ENCODE assay signal across 8 cellular contexts in the genomic region with DNA sequence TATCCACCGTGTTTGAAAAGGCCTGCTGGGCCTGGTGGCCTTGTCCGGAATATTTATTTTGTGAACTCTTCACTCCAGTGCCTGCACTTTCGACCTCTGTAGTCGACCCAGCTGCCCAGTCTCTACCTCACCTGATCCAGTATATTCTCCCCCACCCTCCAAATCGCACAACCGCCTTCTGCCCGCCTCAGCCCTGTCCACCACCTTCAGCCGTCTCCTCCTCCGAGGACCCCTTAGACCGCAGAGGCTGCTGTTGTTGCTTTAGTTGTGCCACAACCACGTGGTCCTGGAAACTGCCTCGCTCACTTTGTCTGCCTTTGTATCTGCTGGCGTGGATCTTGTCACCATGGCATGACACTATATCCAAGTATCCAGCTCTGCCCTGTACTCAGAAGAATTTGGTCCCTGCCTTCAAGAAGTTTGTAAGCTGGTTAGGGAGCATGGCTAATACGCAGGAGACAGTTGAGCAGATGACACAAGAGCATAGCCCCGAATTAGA. TPM values are rescaled to one million over a fixed set of nuclear protein-coding genes. Genes with fewer than 3 reads are reported as not detected.
A peak's percentile ranks its signal among the peaks of the same experiment; 100 is the strongest.
DNase-seq lines count a peak whose midpoint lies in the region; ATAC-seq and TF ChIP-seq lines count a peak whose summit lies in the region.

No MANE protein-coding gene starts in this region.

- H3K4me3 ChIP-seq in DOHH2 (ENCODE audit: low read length) = peak overlapping the region; percentile 83
- H3K4me3 ChIP-seq in mammary epithelial cell (replicated peaks in 1 of 3; ENCODE audit: insufficient read depth in 1 of 3, low read depth in 2 of 3, low read length in 3 of 3) = peak overlapping the region; percentile 41 to 75 (median 67)
- peak overlapping the region; percentile 64 for H3K4me3 ChIP-seq in lower lobe of right lung
- peak overlapping the region; percentile 59 to 63 for H3K4me3 ChIP-seq in uterus

- H2AFZ ChIP-seq in mammary epithelial cell (ENCODE audit: low read depth, low read length) = peak overlapping the region; percentile 54

- 28% methylated on average over 15 of the region's 15 CpGs for WGBS in mammary epithelial cell (ENCODE audit: low coverage, missing lambda C conversion rate)

- intact Hi-C loops in mammary epithelial cell (cut with micrococcal nuclease) (loop anchor here (1.0 to 2.0 kb wide), 2 partner anchors 26 to 38 kb away; no protein-coding TSS in a partner anchor), lower lobe of right lung (cut with DNase I) (no loop called here), uterus (cut with DNase I; ENCODE audit: low total_unique reads) (no loop called here)

- H3K9ac ChIP-seq in mammary epithelial cell (ENCODE audit: insufficient read depth, low read length) = peak overlapping the region; percentile 53

- in situ Hi-C loops in mammary epithelial cell (cut with MboI; ENCODE audit: low sequenced_read_pairs in 2 of 2) = no loop called here

- peaks cover 48% of the 10 kb centered on the region for H3K36me3 ChIP-seq in DOHH2 (ENCODE audit: control insufficient read depth, low read length)
- H3K36me3 ChIP-seq in mammary epithelial cell (ENCODE audit: insufficient read depth, low read length) = no peaks in the 10 kb centered on the region
- H3K36me3 ChIP-seq in lower lobe of right lung = no peaks in the 10 kb centered on the region
- H3K36me3 ChIP-seq in uterus = no peaks in the 10 kb centered on the region

- CTCF ChIA-PET in mammary epithelial cell (lab: Charles Lee; ENCODE audit: low non-redundant PET) = no interaction called here

- TF ChIP-seq CTCF in DOHH2 (IDR thresholded peaks at IDR 0.05; ENCODE audit: low read depth, low read length, poor library complexity, severe bottlenecking) (no peak), mammary epithelial cell (conservative IDR thresholded peaks at IDR 0.05 in 1 of 2, IDR thresholded peaks at IDR 0.05 in 1 of 2; ENCODE audit: extremely low read depth in 1 of 2, insufficient read depth in 1 of 2, low read depth in 1 of 2, low read length in 2 of 2) (no peak), lower lobe of right lung (IDR thresholded peaks at IDR 0.05) (no peak), uterus (IDR thresholded peaks at IDR 0.05) (no peak)

- H3K27ac ChIP-seq in DOHH2 (ENCODE audit: low read depth, low read length) (peak overlapping the region; percentile 40), mammary epithelial cell (ENCODE audit: insufficient read depth, low read depth, low read length) (peak overlapping the region; percentile 67), lower lobe of right lung (peak overlapping the region; percentile 53), uterus (peak overlapping the region; percentile 70 to 77)

- no peaks in the 10 kb centered on the region for H3K9me3 ChIP-seq in DOHH2 (ENCODE audit: control insufficient read depth, insufficient read depth, low read length)
- H3K9me3 ChIP-seq in mammary epithelial cell (replicated peaks; ENCODE audit: insufficient read depth, low read length) = no peaks in the 10 kb centered on the region
- no peaks in the 10 kb centered on the region for H3K9me3 ChIP-seq in lower lobe of right lung
- H3K9me3 ChIP-seq in uterus = no peaks in the 10 kb centered on the region

- H4K20me1 ChIP-seq in DOHH2 (ENCODE audit: control insufficient read depth, insufficient read depth, low read depth, low read length) (peaks cover 15% of the 10 kb centered on the region), mammary epithelial cell (ENCODE audit: insufficient read depth, low read length) (no peaks in the 10 kb centered on the region)

- no peak for TF ChIP-seq POLR2A in uterus (IDR thresholded peaks at IDR 0.05)

- dilution Hi-C loops in mammary epithelial cell (cut with HindIII; ENCODE audit: low sequenced_read_pairs) = loop anchor here (5.0 kb wide), 1 partner anchor 36 kb away; no protein-coding TSS in a partner anchor

- ATAC-seq in lower lobe of right lung = no peak

- H3K4me2 ChIP-seq in DOHH2 (ENCODE audit: low read length) (peak overlapping the region; percentile 91), mammary epithelial cell (ENCODE audit: insufficient read depth, low read depth, low read length) (peak overlapping the region; percentile 68)

- BruUV-seq in mammary epithelial cell (replicated peaks; lab: Mats Ljungman, UMichigan) = TSS peak; percentile 72

- peaks cover 3% of the 10 kb centered on the region; the same call in 1 of the 2 replicates for H3K27me3 ChIP-seq in DOHH2 (ENCODE audit: control insufficient read depth, low read length)
- H3K27me3 ChIP-seq in mammary epithelial cell (ENCODE audit: insufficient read depth, low read length) = no peaks in the 10 kb centered on the region
- peaks cover 22% of the 10 kb centered on the region for H3K27me3 ChIP-seq in lower lobe of right lung (ENCODE audit: low read depth)
- H3K27me3 ChIP-seq in uterus = no peaks in the 10 kb centered on the region

- DNase-seq in NCI-H1092 (lab: John Stamatoyannopoulos, UW) = peak; percentile 6
- no peak for DNase-seq in mammary epithelial cell
- no peak for DNase-seq in lower lobe of right lung
- peak in 1 of 2 donors; percentile 28 for DNase-seq in uterus
- DNase-seq in T-helper 9 cell = no peak
- DNase-seq in CD1c-positive myeloid dendritic cell (ENCODE audit: extremely low spot score) = no peak
- no peak for DNase-seq in stimulated activated CD4-positive, alpha-beta T cell treated with anti-CD3 and anti-CD28 coated beads, Interleukin-15, amount 100 ng/mL, for 24 hours

- H3K9me2 ChIP-seq in DOHH2 (replicated peaks; ENCODE audit: control insufficient read depth, low read length) = no peaks in the 10 kb centered on the region

- H3F3A ChIP-seq in DOHH2 (ENCODE audit: control insufficient read depth, insufficient read depth) = no peaks in the 10 kb centered on the region

- H3K4me1 ChIP-seq in DOHH2 (ENCODE audit: control insufficient read depth, low read length) (peaks cover 36% of the 10 kb centered on the region), mammary epithelial cell (ENCODE audit: insufficient read depth, low read length) (peaks cover 4% of the 10 kb centered on the region), lower lobe of right lung (peaks cover 19% of the 10 kb centered on the region), uterus (no peaks in the 10 kb centered on the region)

- peaks cover 63% of the 10 kb centered on the region for H3K79me2 ChIP-seq in DOHH2 (ENCODE audit: control insufficient read depth, low read length)
- H3K79me2 ChIP-seq in mammary epithelial cell (ENCODE audit: insufficient read depth, low read length) = peaks cover 51% of the 10 kb centered on the region

RNA-seq across cellular contexts. Expression of a gene that starts 1.4 kb away (rescaled TPM):
- total RNA-seq in mammary epithelial cell = 100 to 1,000 TPM; 171 to 211 TPM
- 65.8 TPM for polyA plus RNA-seq in mammary epithelial cell
- polyA minus RNA-seq in mammary epithelial cell = 152 TPM
- total RNA-seq in lower lobe of right lung = 60.8 TPM
- 100 to 1,000 TPM in 1 of 4 donors, 10 to 100 TPM in 2, 1 to 10 TPM in 1; 6.4 to 120 (median 34.6) TPM for total RNA-seq in uterus

RNA-seq across cellular contexts. Expression of a gene that starts 55.6 kb away (rescaled TPM):
- not detected for total RNA-seq in mammary epithelial cell
- not detected for polyA plus RNA-seq in mammary epithelial cell
- not detected for polyA minus RNA-seq in mammary epithelial cell
- total RNA-seq in lower lobe of right lung = 0.32 TPM
- under 1 TPM in 1 of 4 donors, not detected in 3; 0.29 TPM for total RNA-seq in uterus
